8 cellular contexts compared by ENCODE assay signal in genomic region chr4:103019319-103020124, GRCh38. TPM values are rescaled to one million over a fixed set of nuclear protein-coding genes. Genes with fewer than 3 reads are reported as not detected.
DNase-seq lines count a peak whose midpoint lies in the region; ATAC-seq lines count a peak whose summit lies in the region.

Gene SLC9B1, minus strand, starts transcription at chr4:103019705. Its CDS starts 27,994 bp downstream, at chr4:102991711.

- peak within 1 kb of the TSS; percentile 86 for H3K4me3 Mint-ChIP-seq in activated CD4-positive, alpha-beta T cell treated with anti-CD3 and anti-CD28 coated beads for 36 hours

- no peaks in the 10 kb centered on the region for H3K9me3 Mint-ChIP-seq in activated CD4-positive, alpha-beta T cell treated with anti-CD3 and anti-CD28 coated beads for 36 hours (ENCODE audit: low read depth)

- peaks cover 7% of the 10 kb centered on the region for H3K36me3 Mint-ChIP-seq in activated CD4-positive, alpha-beta T cell treated with anti-CD3 and anti-CD28 coated beads for 36 hours (ENCODE audit: low read depth)

- DNase-seq in AG08395 (ENCODE audit: low spot score) (peak; percentile 93), NCI-H226 (peak; percentile 95), kidney tubule cell (ENCODE audit: low spot score) (peak; percentile 98)
- DNase-seq in activated CD4-positive, alpha-beta T cell treated with anti-CD3 and anti-CD28 coated beads for 36 hours: peak; percentile 97
- peak; percentile 94 for DNase-seq in stimulated activated CD4-positive, alpha-beta T cell treated with anti-CD3 and anti-CD28 coated beads, Interleukin-1b, Interleukin-23, amount 100 ng/mL, for 48 hours

- POLR2A ChIA-PET in activated CD4-positive, alpha-beta T cell treated with anti-CD3 and anti-CD28 coated beads for 36 hours (lab: Charles Lee): interaction anchor here (1.5 kb wide), 1 partner anchor 192 kb away, joined by 4 read pairs; the partner anchor contains the start of gene UBE2D3

- CTCF ChIA-PET in activated CD4-positive, alpha-beta T cell treated with anti-CD3 and anti-CD28 coated beads for 36 hours (lab: Charles Lee): interaction anchor here (0.6 to 1.0 kb wide), 3 partner anchors 24 to 606 kb away, joined by 3 read pairs; no protein-coding TSS in a partner anchor

- peak within 1 kb of the TSS; percentile 87 for H3K27ac ChIP-seq in cingulate gyrus (ENCODE audit: low read depth, low read length)

- H3K27me3 Mint-ChIP-seq in activated CD4-positive, alpha-beta T cell treated with anti-CD3 and anti-CD28 coated beads for 36 hours: no peaks in the 10 kb centered on the region

- peak; percentile 80 for ATAC-seq in GM18870 (IDR thresholded peaks at IDR 0.05; ENCODE audit: unreplicated experiment)
- ATAC-seq in HG03108 (IDR thresholded peaks at IDR 0.05; ENCODE audit: unreplicated experiment): peak; percentile 99
- peak; percentile 98 for ATAC-seq in activated CD4-positive, alpha-beta T cell treated with anti-CD3 and anti-CD28 coated beads for 36 hours

- intact Hi-C loops in activated CD4-positive, alpha-beta T cell treated with anti-CD3 and anti-CD28 coated beads for 36 hours (cut with DNase I, micrococcal nuclease): loop anchor here (1.0 to 10.0 kb wide), 11 partner anchors 57 to 675 kb away; partner anchors contain the start of genes BDH2 (in 2 of the 2), SLC39A8 (in 2 of the 2), SLC9B2 (in 2 of the 2) and CISD2 (in 1 of the 2)

- peak within 1 kb of the TSS; percentile 97 for H3K27ac Mint-ChIP-seq in activated CD4-positive, alpha-beta T cell treated with anti-CD3 and anti-CD28 coated beads for 36 hours

- peaks cover 19% of the 10 kb centered on the region for H3K4me1 Mint-ChIP-seq in activated CD4-positive, alpha-beta T cell treated with anti-CD3 and anti-CD28 coated beads for 36 hours

RNA-seq across cellular contexts. Expression of gene SLC9B1, which starts in this region (rescaled TPM):
- total RNA-seq in activated CD4-positive, alpha-beta T cell treated with anti-CD3 and anti-CD28 coated beads for 36 hours: 1 to 10 TPM; 1.8 to 3.7 TPM

Comparison
In these comparisons a context has a peak if more than half of its experiments do, and no peak if none do; other contexts are left out.
1. Peak in every context shown above with its lines: DNase-seq, ATAC-seq and H3K27ac ChIP-seq.